In the genomic region with DNA sequence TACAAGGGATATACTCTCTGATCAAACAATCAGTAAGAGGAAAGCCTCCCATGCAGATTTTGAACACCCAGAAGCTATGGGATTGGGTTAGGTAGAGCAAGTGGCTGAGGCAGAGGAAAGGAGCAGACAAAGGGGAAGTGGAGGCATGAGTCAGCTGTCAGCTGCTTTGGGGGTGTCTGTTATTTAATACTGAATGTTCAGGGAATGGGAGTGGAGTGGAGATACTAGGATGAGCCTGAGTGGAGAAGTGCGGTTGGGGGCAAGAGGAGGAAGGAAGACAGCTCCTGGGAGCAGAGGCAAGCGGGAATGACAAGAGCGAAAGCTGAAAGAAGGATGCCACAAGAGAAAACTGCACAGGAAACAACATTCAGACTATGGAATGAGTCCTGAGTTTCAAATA, we compare ENCODE assay signal across 26 cellular contexts. TPM values are rescaled to one million over a fixed set of nuclear protein-coding genes. Genes with fewer than 3 reads are reported as not detected.
DNase-seq lines count a peak whose midpoint lies in the region; ATAC-seq and TF ChIP-seq lines count a peak whose summit lies in the region.
"Had no signal": no experiment of that assay in that cellular context is flagged by ENCODE, and none has a peak within 500 bp of the region (broad histone marks: within the 10 kb centered on the region; RNA-seq: fewer than 3 reads in every experiment).

No MANE protein-coding gene starts in this region.

- no peak overlapping the region for H3K4me3 ChIP-seq in Caco-2 (ENCODE audit: low read depth, low read length)
- no peak overlapping the region for H3K4me3 ChIP-seq in NB4 (ENCODE audit: low read depth, low read length)
- no peak overlapping the region for H3K4me3 ChIP-seq in left lung
- H3K4me3 ChIP-seq: BLaER1, colonic mucosa, heart right ventricle, right atrium auricular region, vagina had no signal

- H3K4me1 Mint-ChIP-seq in Caco-2 (ENCODE audit: low read depth, unreplicated experiment): peaks cover 42% of the 10 kb centered on the region
- H3K4me1 Mint-ChIP-seq: activated CD4-positive, alpha-beta T cell treated with anti-CD3 and anti-CD28 coated beads, Interleukin-2, amount 10 ng/mL, durations not matched to agents 7 days and 5 days; immature natural killer cell had no signal

- H3K27ac ChIP-seq in left lung: no peak overlapping the region
- H3K27ac ChIP-seq: BLaER1, brain microvascular endothelial cell, colonic mucosa, heart right ventricle, right atrium auricular region, vagina, VCaP had no signal

- POLR2A ChIA-PET in Caco-2 (lab: Charles Lee): no interaction called here

- CTCF ChIA-PET in Caco-2 (lab: Charles Lee): interaction anchor here (0.9 to 2.4 kb wide), 5 partner anchors 44 to 414 kb away, joined by 3 to 12 read pairs (median 4); a partner anchor contains a TSS

- H3K4me3 Mint-ChIP-seq in Caco-2 (ENCODE audit: unreplicated experiment): no peak overlapping the region
- H3K4me3 Mint-ChIP-seq: activated CD4-positive, alpha-beta T cell treated with anti-CD3 and anti-CD28 coated beads, Interleukin-2, amount 10 ng/mL, durations not matched to agents 7 days and 5 days; HFFc6; immature natural killer cell had no signal

- BruUV-seq in Caco-2 (replicated peaks; lab: Mats Ljungman, UMichigan): no TSS peak

- peak overlapping the region; percentile 21 for H3K27ac Mint-ChIP-seq in Caco-2 (ENCODE audit: unreplicated experiment)
- H3K27ac Mint-ChIP-seq: activated CD4-positive, alpha-beta T cell treated with anti-CD3 and anti-CD28 coated beads, Interleukin-2, amount 10 ng/mL, durations not matched to agents 7 days and 5 days; HFFc6; immature natural killer cell had no signal

- H3K36me3 ChIP-seq in Caco-2 (ENCODE audit: control insufficient read depth, insufficient read depth, low read length) (no peaks in the 10 kb centered on the region), left lung (peaks cover 0 to 26% of the 10 kb centered on the region in 2 donors)
- H3K36me3 ChIP-seq: brain microvascular endothelial cell, colonic mucosa had no signal

- H3K9me3 ChIP-seq in Caco-2 (no peaks in the 10 kb centered on the region), left lung (no peaks in the 10 kb centered on the region)
- H3K9me3 ChIP-seq: BLaER1, colonic mucosa, heart right ventricle, right atrium auricular region, vagina had no signal

- H3K27me3 ChIP-seq in Caco-2 (replicated peaks; ENCODE audit: control insufficient read depth, insufficient read depth, low read length): no peaks in the 10 kb centered on the region
- H3K27me3 ChIP-seq in left lung: no peaks in the 10 kb centered on the region
- H3K27me3 ChIP-seq: BLaER1, brain microvascular endothelial cell, colonic mucosa, heart right ventricle, right atrium auricular region, vagina had no signal

- H3K36me3 Mint-ChIP-seq in Caco-2 (ENCODE audit: insufficient read depth, unreplicated experiment): peaks cover 19% of the 10 kb centered on the region

- no peak for TF ChIP-seq CTCF in Caco-2 (IDR thresholded peaks at IDR 0.05; ENCODE audit: insufficient read depth in 1 of 2, low read depth in 1 of 2, low read length in 1 of 2, severe bottlenecking in 1 of 2, unreplicated experiment in 1 of 2)
- TF ChIP-seq CTCF in NB4 (IDR thresholded peaks at IDR 0.05; ENCODE audit: low read depth, low read length): no peak
- no peak for TF ChIP-seq CTCF in left lung (IDR thresholded peaks at IDR 0.05)

- H3K27me3 Mint-ChIP-seq in Caco-2 (ENCODE audit: insufficient read depth, unreplicated experiment): no peaks in the 10 kb centered on the region
- H3K27me3 Mint-ChIP-seq: activated CD4-positive, alpha-beta T cell treated with anti-CD3 and anti-CD28 coated beads, Interleukin-2, amount 10 ng/mL, durations not matched to agents 7 days and 5 days had no signal

- TF ChIP-seq POLR2A in NB4 (IDR thresholded peaks at IDR 0.05; ENCODE audit: extremely low read depth, insufficient read length): no peak

- peak; percentile 67 for ATAC-seq in left lung
- no peak for ATAC-seq in HG02610 (IDR thresholded peaks at IDR 0.05; ENCODE audit: unreplicated experiment)
- no peak for ATAC-seq in HG02973 (IDR thresholded peaks at IDR 0.05; ENCODE audit: unreplicated experiment)
- ATAC-seq: heart right ventricle had no signal

- DNase-seq in Caco-2 (no peak), NB4 (ENCODE audit: low read depth) (peak; percentile 57), UCSD-AML1 (lab: John Stamatoyannopoulos, UW; ENCODE audit: unreplicated experiment) (peak; percentile 18), left lung (no peak), D341Med (ENCODE audit: low spot score) (no peak), NCI-H1436 (lab: John Stamatoyannopoulos, UW) (no peak)
- DNase-seq: activated CD4-positive, alpha-beta T cell treated with anti-CD3 and anti-CD28 coated beads, Interleukin-2, amount 10 ng/mL, durations not matched to agents 7 days and 5 days; activated gamma-delta T cell; brain microvascular endothelial cell; colonic mucosa; heart right ventricle; HFFc6; immature natural killer cell; KG1; NCI-H1105; NCI-H510A; NK-92 treated with Interleukin-12 subunit alpha and Interleukin-12 subunit beta, amount 100 ng/mL, for 24 hours had no signal

- intact Hi-C loops in Caco-2 (cut with micrococcal nuclease; ENCODE audit: unreplicated experiment): no loop called here
- intact Hi-C loops in left lung (cut with DNase I): no loop called here

- no peaks in the 10 kb centered on the region for H3K9me3 Mint-ChIP-seq in Caco-2 (ENCODE audit: unreplicated experiment)
- H3K9me3 Mint-ChIP-seq: activated CD4-positive, alpha-beta T cell treated with anti-CD3 and anti-CD28 coated beads, Interleukin-2, amount 10 ng/mL, durations not matched to agents 7 days and 5 days; HFFc6; immature natural killer cell had no signal

- H3K4me1 ChIP-seq in Caco-2 (peaks cover 64% of the 10 kb centered on the region), left lung (no peaks in the 10 kb centered on the region)
- H3K4me1 ChIP-seq: BLaER1, colonic mucosa, right atrium auricular region, vagina had no signal

RNA-seq across cellular contexts. Expression of a gene that starts 22.7 kb away (rescaled TPM):
- 2.4 and 2.7 TPM in 2 replicates for total RNA-seq in Caco-2 (2022)
- under 1 TPM; 0.23 to 0.81 TPM for total RNA-seq in left lung
- total RNA-seq: vagina had no signal

RNA-seq across cellular contexts. Expression of a gene that starts 44.7 kb away (rescaled TPM):
- 43.1 and 44.0 TPM in 2 replicates for total RNA-seq in Caco-2 (2022)
- 10 to 100 TPM; 10.3 to 14.1 TPM for total RNA-seq in left lung

RNA-seq across cellular contexts. Expression of a gene that starts 50.8 kb away (rescaled TPM):
- total RNA-seq in Caco-2 (2022): not detected in 2 replicates
- total RNA-seq in left lung: not detected
- total RNA-seq: A673; activated CD4-positive, alpha-beta T cell treated with anti-CD3 and anti-CD28 coated beads, Interleukin-2, amount 10 ng/mL, durations not matched to agents 7 days and 5 days; colonic mucosa; heart right ventricle; HFFc6; lower leg skin; right atrium auricular region; subcutaneous adipose tissue; vagina had no signal

Comparison
In these comparisons a context has a peak if more than half of its experiments do, and no peak if none do; other contexts are left out.
1. DNase-seq: peak in NB4 (single experiment) and UCSD-AML1 (single experiment); none in Caco-2 (0 of 2), left lung (0 of 2), D341Med (single experiment) and NCI-H1436 (single experiment).